In the genomic region with DNA sequence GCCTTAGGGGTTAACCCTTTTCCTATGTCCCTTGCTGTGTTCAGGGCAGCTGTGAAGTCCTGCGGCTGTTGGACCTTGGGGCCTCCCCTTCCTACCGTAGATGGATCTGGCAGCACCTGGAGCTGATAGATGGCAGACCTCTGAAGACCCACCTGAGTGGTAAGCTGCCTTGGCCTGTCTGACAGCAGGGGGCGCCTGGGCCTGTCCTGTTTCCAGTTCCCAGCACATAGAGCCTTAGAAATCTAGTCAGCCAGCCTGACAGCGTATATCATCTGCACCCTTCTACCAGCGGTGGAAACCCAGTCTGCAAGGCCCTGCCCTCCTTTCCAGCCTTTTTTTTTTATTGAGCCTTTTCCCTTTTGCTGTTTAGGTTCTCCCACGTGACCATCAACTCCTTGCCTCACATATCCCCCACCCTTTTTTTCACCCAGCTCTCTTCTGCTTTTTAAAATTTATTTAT, we compare ENCODE assay signal across 8 cellular contexts. TPM values are rescaled to one million over a fixed set of nuclear protein-coding genes. Genes with fewer than 3 reads are reported as not detected.
DNase-seq lines count a peak whose midpoint lies in the region; ATAC-seq and TF ChIP-seq lines count a peak whose summit lies in the region.

No MANE protein-coding gene starts in this region.

- H3K27me3 ChIP-seq in HCT116 (ENCODE audit: insufficient read depth, low read length) (no peaks in the 10 kb centered on the region), kidney epithelial cell (ENCODE audit: control insufficient read depth, insufficient read depth, low read length) (no peaks in the 10 kb centered on the region)

- TF ChIP-seq CTCF in AG09309 (IDR thresholded peaks at IDR 0.05; ENCODE audit: control insufficient read depth, insufficient read depth, low read depth, low read length, missing control alignments) = peak; percentile 97
- peak; percentile 94 to 95 (median 95) for TF ChIP-seq CTCF in HCT116 (IDR thresholded peaks at IDR 0.05 in 2 of 3, conservative IDR thresholded peaks at IDR 0.05 in 1 of 3; ENCODE audit: borderline replicate concordance in 1 of 3, insufficient read depth in 1 of 3, low read depth in 2 of 3, low read length in 2 of 3)
- TF ChIP-seq CTCF in kidney epithelial cell (IDR thresholded peaks at IDR 0.05; ENCODE audit: insufficient read depth, low read length, poor library complexity, severe bottlenecking) = peak; percentile 97

- CTCF ChIA-PET in HCT116 (lab: Charles Lee) = interaction anchor here (0.5 to 11.9 kb wide), 18 partner anchors 11 to 445 kb away, joined by 3 to 442 read pairs (median 4); a partner anchor contains a TSS

- DNase-seq in AG09309 (ENCODE audit: low read depth) (peak; percentile 35), HCT116 (ENCODE audit: low read depth, low spot score) (peak; percentile 84), NCI-H510A treated with DMSO at 0.1 percent for 48 hours (lab: John Stamatoyannopoulos, UW) (peak; percentile 89), kidney epithelial cell (ENCODE audit: low read depth) (peak; percentile 43)
- peak; percentile 75 for DNase-seq in activated CD4-positive, alpha-beta T cell treated with anti-CD3 and anti-CD28 coated beads for 1 hour
- peak; percentile 65 for DNase-seq in central memory CD4-positive, alpha-beta T cell
- peak; percentile 80 to 81 for DNase-seq in stimulated activated CD4-positive, alpha-beta T cell treated with anti-CD3 and anti-CD28 coated beads, Interleukin-1b, Interleukin-23, amount 100 ng/mL, for 4 hours (ENCODE audit: low read depth in 2 of 2)

- RAD21 ChIA-PET in HCT116 (lab: Charles Lee; ENCODE audit: low non-redundant PET in 1 of 2, low total read pairs in 2 of 2, uncharacterized antibody in 2 of 2, unreplicated experiment in 2 of 2) = interaction anchor here (0.7 to 3.0 kb wide), 3 partner anchors 101 to 144 kb away, joined by 3 to 43 read pairs (median 28); no protein-coding TSS in a partner anchor

- H3K79me2 ChIP-seq in HCT116 (ENCODE audit: insufficient read depth, low read length) = no peaks in the 10 kb centered on the region

- H3K27ac ChIP-seq in HCT116 (ENCODE audit: low read depth, low read length) = no peak overlapping the region

- no peak for TF ChIP-seq POLR2A in HCT116 (IDR thresholded peaks at IDR 0.05; ENCODE audit: borderline replicate concordance, extremely low read depth, insufficient read depth, insufficient read length)

- TF ChIP-seq RAD21 in HCT116 (IDR thresholded peaks at IDR 0.05; ENCODE audit: low read depth) = peak; percentile 97

- H3K9me3 ChIP-seq in HCT116 (ENCODE audit: control insufficient read depth in 1 of 2, insufficient read depth in 1 of 2, low read depth in 1 of 2, low read length in 2 of 2) = no peaks in the 10 kb centered on the region

- peak overlapping the region; percentile 11; the same call in 1 of the 2 replicates for H3K4me2 ChIP-seq in HCT116 (ENCODE audit: low read length)

- peaks cover 2 to 23% of the 10 kb centered on the region in 2 experiments; a peak in 3 of 4 replicates for H3K4me1 ChIP-seq in HCT116 (ENCODE audit: control insufficient read depth in 1 of 2, insufficient read depth in 2 of 2, low read length in 2 of 2)

- ATAC-seq in HCT116 (peak; percentile 95), GM21717 (IDR thresholded peaks at IDR 0.05; ENCODE audit: unreplicated experiment) (no peak)

- no peaks in the 10 kb centered on the region for H3K36me3 ChIP-seq in HCT116 (ENCODE audit: control insufficient read depth in 1 of 2, insufficient read depth in 2 of 2, low read length in 2 of 2)
- H3K36me3 ChIP-seq in kidney epithelial cell (ENCODE audit: control insufficient read depth, insufficient read depth, low read length) = no peaks in the 10 kb centered on the region

- no TSS peak for BruUV-seq in HCT116 (replicated peaks; lab: Mats Ljungman, UMichigan)

- H3K4me3 ChIP-seq in AG09309 (ENCODE audit: control insufficient read depth, low read depth, low read length) (no peak overlapping the region), HCT116 (replicated peaks in 1 of 2; ENCODE audit: low read depth in 1 of 2, low read length in 2 of 2) (no peak overlapping the region), kidney epithelial cell (ENCODE audit: low read depth, low read length) (no peak overlapping the region)

- H4K20me1 ChIP-seq in HCT116 (ENCODE audit: insufficient read depth) = no peaks in the 10 kb centered on the region

- intact Hi-C loops in HCT116 (cut with micrococcal nuclease) = loop anchor here (1.0 to 5.0 kb wide), 4 partner anchors 55 to 442 kb away; no protein-coding TSS in a partner anchor

- no peaks in the 10 kb centered on the region for H3K9me2 ChIP-seq in HCT116 (ENCODE audit: insufficient read depth)

- POLR2A ChIA-PET in HCT116 (lab: Charles Lee) = interaction anchor here (1.0 kb wide), 1 partner anchor 144 kb away, joined by 5 read pairs; no protein-coding TSS in a partner anchor

- H3K9ac ChIP-seq in HCT116 (ENCODE audit: low read length) = no peak overlapping the region

- H2AFZ ChIP-seq in HCT116 (ENCODE audit: low read depth, low read length, poor library complexity, severe bottlenecking) = peak overlapping the region; percentile 87

TF ChIP-seq in HCT116, 20 proteins besides CTCF, POLR2A, EP300 and RAD21:
- TF ChIP-seq ELF1 (IDR thresholded peaks at IDR 0.05; ENCODE audit: borderline replicate concordance, low read depth) (no peak), YY1 (IDR thresholded peaks at IDR 0.05; ENCODE audit: extremely low read depth, insufficient replicate concordance, low read depth, low read length) (peak; percentile 43)

RNA-seq across cellular contexts. Expression of a gene that starts 26.6 kb away (rescaled TPM):
- 3.1 TPM for total RNA-seq in HCT116 (2021; ENCODE audit: unreplicated experiment)
- 2.9 and 4.1 TPM in 2 replicates for polyA plus RNA-seq in HCT116 (2012)
- total RNA-seq in kidney epithelial cell = 3.3 and 5.6 TPM in 2 replicates

RNA-seq across cellular contexts. Expression of a gene that starts 40.7 kb away (rescaled TPM):
- total RNA-seq in HCT116 (2021; ENCODE audit: unreplicated experiment) (46.2 TPM), kidney epithelial cell (119 and 153 TPM in 2 replicates)
- polyA plus RNA-seq in HCT116 (2012) = 34.7 and 39.3 TPM in 2 replicates

Comparison
In these comparisons a context has a peak if more than half of its experiments do, and no peak if none do; other contexts are left out.
1. DNase-seq: peak in every context shown above with its lines; median percentile 89 in NCI-H510A treated with DMSO at 0.1 percent for 48 hours; 84 in HCT116; 80 in stimulated activated CD4-positive, alpha-beta T cell treated with anti-CD3 and anti-CD28 coated beads, Interleukin-1b, Interleukin-23, amount 100 ng/mL, for 4 hours; 75 in activated CD4-positive, alpha-beta T cell treated with anti-CD3 and anti-CD28 coated beads for 1 hour; 65 in central memory CD4-positive, alpha-beta T cell; 43 in kidney epithelial cell; 35 in AG09309.